15 cellular contexts compared by ENCODE assay signal in the genomic region with DNA sequence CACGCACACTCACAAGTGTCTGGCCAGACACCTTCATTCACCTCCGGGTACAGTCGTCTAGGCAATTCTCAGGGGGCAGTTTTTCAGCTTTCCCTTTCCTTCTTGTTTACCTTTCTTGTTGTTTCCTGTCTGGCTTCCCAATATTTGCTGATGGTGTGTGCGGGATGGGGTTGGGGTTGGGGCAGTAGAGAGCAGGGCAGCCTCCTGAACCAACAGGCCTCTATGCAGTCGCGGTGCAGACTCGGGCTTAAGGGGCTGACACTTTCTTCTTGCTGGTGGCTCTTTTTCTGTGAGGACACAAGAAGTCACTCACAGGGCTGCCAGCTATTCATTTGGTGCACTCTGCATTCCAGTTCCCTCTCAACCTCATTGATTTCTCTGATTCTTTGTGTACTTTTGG. TPM values are rescaled to one million over a fixed set of nuclear protein-coding genes. Genes with fewer than 3 reads are reported as not detected.
DNase-seq lines count a peak whose midpoint lies in the region; ATAC-seq and TF ChIP-seq lines count a peak whose summit lies in the region.
"Had no signal": no experiment of that assay in that cellular context is flagged by ENCODE, and none has a peak within 500 bp of the region (broad histone marks: within the 10 kb centered on the region; RNA-seq: fewer than 3 reads in every experiment).

No MANE protein-coding gene starts in this region.

- no peaks in the 10 kb centered on the region for H3K27me3 ChIP-seq in transverse colon

- H3K4me3 Mint-ChIP-seq in activated naive CD8-positive, alpha-beta T cell treated with anti-CD3 and anti-CD28 coated beads, Interleukin-2, amount 10 ng/mL, durations not matched to agents 7 days and 5 days = no peak overlapping the region
- no peak overlapping the region for H3K4me3 Mint-ChIP-seq in activated naive CD8-positive, alpha-beta T cell treated with anti-CD3 and anti-CD28 coated beads, Interleukin-2, amount 50 U/mL, for 24 hours
- H3K4me3 Mint-ChIP-seq in endothelial cell (ENCODE audit: unreplicated experiment) (no peak overlapping the region), immature natural killer cell (no peak overlapping the region)

- no peak for DNase-seq in activated naive CD8-positive, alpha-beta T cell treated with anti-CD3 and anti-CD28 coated beads, Interleukin-2, amount 10 ng/mL, durations not matched to agents 7 days and 5 days
- DNase-seq in activated naive CD8-positive, alpha-beta T cell treated with anti-CD3 and anti-CD28 coated beads, Interleukin-2, amount 50 U/mL, for 24 hours = no peak
- DNase-seq in endothelial cell (ENCODE audit: low spot score) = no peak
- peak; percentile 4 for DNase-seq in omental fat pad (ENCODE audit: low spot score)
- peak; percentile 3 for DNase-seq in transverse colon
- DNase-seq in immature natural killer cell = no peak
- no peak for DNase-seq in retina
- no peak for DNase-seq in NCI-H524 (lab: John Stamatoyannopoulos, UW)
- DNase-seq: COR-L47, DMS153, H7, NCI-H187 treated with DMSO at 0.1 percent for 48 hours, NCI-H2171, NCI-H82 had no signal

- peaks cover 12% of the 10 kb centered on the region for H3K36me3 Mint-ChIP-seq in activated naive CD8-positive, alpha-beta T cell treated with anti-CD3 and anti-CD28 coated beads, Interleukin-2, amount 10 ng/mL, durations not matched to agents 7 days and 5 days
- peaks cover 12% of the 10 kb centered on the region for H3K36me3 Mint-ChIP-seq in activated naive CD8-positive, alpha-beta T cell treated with anti-CD3 and anti-CD28 coated beads, Interleukin-2, amount 50 U/mL, for 24 hours (ENCODE audit: low read depth)
- H3K36me3 Mint-ChIP-seq in endothelial cell (ENCODE audit: low read depth, unreplicated experiment) = peaks cover 47% of the 10 kb centered on the region
- H3K36me3 Mint-ChIP-seq in immature natural killer cell = peaks cover 3 to 4% (median 4%) of the 10 kb centered on the region in 3 donors

- H3K9me3 Mint-ChIP-seq in activated naive CD8-positive, alpha-beta T cell treated with anti-CD3 and anti-CD28 coated beads, Interleukin-2, amount 10 ng/mL, durations not matched to agents 7 days and 5 days = no peaks in the 10 kb centered on the region
- no peaks in the 10 kb centered on the region for H3K9me3 Mint-ChIP-seq in activated naive CD8-positive, alpha-beta T cell treated with anti-CD3 and anti-CD28 coated beads, Interleukin-2, amount 50 U/mL, for 24 hours
- H3K9me3 Mint-ChIP-seq in endothelial cell (ENCODE audit: unreplicated experiment) (no peaks in the 10 kb centered on the region), immature natural killer cell (no peaks in the 10 kb centered on the region)

- no peak for ATAC-seq in activated naive CD8-positive, alpha-beta T cell treated with anti-CD3 and anti-CD28 coated beads, Interleukin-2, amount 10 ng/mL, durations not matched to agents 7 days and 5 days (ENCODE audit: low read depth)
- no peak for ATAC-seq in activated naive CD8-positive, alpha-beta T cell treated with anti-CD3 and anti-CD28 coated beads, Interleukin-2, amount 50 U/mL, for 24 hours
- no peak for ATAC-seq in omental fat pad (ENCODE audit: low FRiP score)

- no peaks in the 10 kb centered on the region for H3K36me3 ChIP-seq in transverse colon

- no peak for TF ChIP-seq POLR2A in transverse colon (IDR thresholded peaks at IDR 0.05)

- H3K27ac ChIP-seq in transverse colon = no peak overlapping the region
- H3K27ac ChIP-seq: C4-2B had no signal

- TF ChIP-seq CTCF in endothelial cell (IDR thresholded peaks at IDR 0.05; ENCODE audit: unreplicated experiment) = no peak
- TF ChIP-seq CTCF in omental fat pad (IDR thresholded peaks at IDR 0.05) = no peak
- no peak for TF ChIP-seq CTCF in transverse colon (IDR thresholded peaks at IDR 0.05)

- WGBS in transverse colon (ENCODE audit: low coverage in 1 of 2), 2 donors = 85 to 88% methylated on average over 4 to 7 of the region's 7 CpGs

- intact Hi-C loops in transverse colon (cut with DNase I; ENCODE audit: low total_unique reads) = no loop called here

- TF ChIP-seq EP300 in transverse colon (IDR thresholded peaks at IDR 0.05; ENCODE audit: low read depth) = no peak

- no peaks in the 10 kb centered on the region for H3K4me1 ChIP-seq in transverse colon

- no peak overlapping the region for H3K4me3 ChIP-seq in transverse colon

- peak overlapping the region; percentile 72 for H3K27ac Mint-ChIP-seq in activated naive CD8-positive, alpha-beta T cell treated with anti-CD3 and anti-CD28 coated beads, Interleukin-2, amount 10 ng/mL, durations not matched to agents 7 days and 5 days
- no peak overlapping the region for H3K27ac Mint-ChIP-seq in activated naive CD8-positive, alpha-beta T cell treated with anti-CD3 and anti-CD28 coated beads, Interleukin-2, amount 50 U/mL, for 24 hours
- H3K27ac Mint-ChIP-seq in endothelial cell (ENCODE audit: unreplicated experiment) (peak overlapping the region; percentile 15), immature natural killer cell (no peak overlapping the region)

- H3K27me3 Mint-ChIP-seq in activated naive CD8-positive, alpha-beta T cell treated with anti-CD3 and anti-CD28 coated beads, Interleukin-2, amount 10 ng/mL, durations not matched to agents 7 days and 5 days = no peaks in the 10 kb centered on the region
- no peaks in the 10 kb centered on the region for H3K27me3 Mint-ChIP-seq in activated naive CD8-positive, alpha-beta T cell treated with anti-CD3 and anti-CD28 coated beads, Interleukin-2, amount 50 U/mL, for 24 hours
- H3K27me3 Mint-ChIP-seq in endothelial cell (ENCODE audit: unreplicated experiment) (peaks cover 13% of the 10 kb centered on the region), immature natural killer cell (ENCODE audit: low read depth in 3 of 3) (peaks cover 0 to 2% (median 2%) of the 10 kb centered on the region in 3 donors)

- H3K9me3 ChIP-seq in transverse colon = no peaks in the 10 kb centered on the region

- POLR2A ChIA-PET in activated naive CD8-positive, alpha-beta T cell treated with anti-CD3 and anti-CD28 coated beads, Interleukin-2, amount 10 ng/mL, durations not matched to agents 7 days and 5 days (lab: Charles Lee) = no interaction called here

- in situ Hi-C loops in transverse colon (cut with MboI; ENCODE audit: low pct_ligation_motif_present in 1 of 4, low pct_unique_long_range_greater_than_20kb in 1 of 4, low sequenced_read_pairs in 3 of 4) = loop anchor here in 1 of 4 donors (25.0 kb wide), 1 partner anchor 202 kb away; the partner anchor contains the start of gene SPIN3

- peaks cover 26% of the 10 kb centered on the region for H3K4me1 Mint-ChIP-seq in activated naive CD8-positive, alpha-beta T cell treated with anti-CD3 and anti-CD28 coated beads, Interleukin-2, amount 10 ng/mL, durations not matched to agents 7 days and 5 days
- H3K4me1 Mint-ChIP-seq in activated naive CD8-positive, alpha-beta T cell treated with anti-CD3 and anti-CD28 coated beads, Interleukin-2, amount 50 U/mL, for 24 hours = peaks cover 30% of the 10 kb centered on the region
- peaks cover 31% of the 10 kb centered on the region for H3K4me1 Mint-ChIP-seq in endothelial cell (ENCODE audit: unreplicated experiment)
- peaks cover 26 to 32% of the 10 kb centered on the region in 2 donors for H3K4me1 Mint-ChIP-seq in immature natural killer cell

RNA-seq across cellular contexts. Expression of gene NBDY, which starts 56.4 kb away (rescaled TPM):
- total RNA-seq in activated naive CD8-positive, alpha-beta T cell treated with anti-CD3 and anti-CD28 coated beads, Interleukin-2, amount 10 ng/mL, durations not matched to agents 7 days and 5 days = 10 to 100 TPM; 47.0 to 48.5 TPM
- total RNA-seq in endothelial cell (ENCODE audit: unreplicated experiment) = 90.1 TPM
- 10 to 100 TPM in 2 of 4 donors, 1 to 10 TPM in 2; 7.7 to 12.6 (median 9.4) TPM for total RNA-seq in omental fat pad
- 10 to 100 TPM in 1 of 4 donors, 1 to 10 TPM in 2, not detected in 1; 4.1 to 10.5 (median 9.4) TPM for total RNA-seq in transverse colon
- 10 to 100 TPM; 45.8 to 49.8 (median 47.4) TPM for polyA plus RNA-seq in immature natural killer cell

Comparison
In these comparisons a context has a peak if more than half of its experiments do, and no peak if none do; other contexts are left out.
1. H3K27ac Mint-ChIP-seq: peak in activated naive CD8-positive, alpha-beta T cell treated with anti-CD3 and anti-CD28 coated beads, Interleukin-2, amount 10 ng/mL, durations not matched to agents 7 days and 5 days (single experiment) and endothelial cell (single experiment); none in activated naive CD8-positive, alpha-beta T cell treated with anti-CD3 and anti-CD28 coated beads, Interleukin-2, amount 50 U/mL, for 24 hours (single experiment) and immature natural killer cell (0 of 6).
2. DNase-seq: peak in omental fat pad (single experiment) and transverse colon (single experiment); none in activated naive CD8-positive, alpha-beta T cell treated with anti-CD3 and anti-CD28 coated beads, Interleukin-2, amount 10 ng/mL, durations not matched to agents 7 days and 5 days (single experiment), activated naive CD8-positive, alpha-beta T cell treated with anti-CD3 and anti-CD28 coated beads, Interleukin-2, amount 50 U/mL, for 24 hours (single experiment), endothelial cell (single experiment), immature natural killer cell (0 of 3), retina (single experiment) and NCI-H524 (0 of 2).